Comparison of ENCODE assay signal across 20 cellular contexts in the genomic region with DNA sequence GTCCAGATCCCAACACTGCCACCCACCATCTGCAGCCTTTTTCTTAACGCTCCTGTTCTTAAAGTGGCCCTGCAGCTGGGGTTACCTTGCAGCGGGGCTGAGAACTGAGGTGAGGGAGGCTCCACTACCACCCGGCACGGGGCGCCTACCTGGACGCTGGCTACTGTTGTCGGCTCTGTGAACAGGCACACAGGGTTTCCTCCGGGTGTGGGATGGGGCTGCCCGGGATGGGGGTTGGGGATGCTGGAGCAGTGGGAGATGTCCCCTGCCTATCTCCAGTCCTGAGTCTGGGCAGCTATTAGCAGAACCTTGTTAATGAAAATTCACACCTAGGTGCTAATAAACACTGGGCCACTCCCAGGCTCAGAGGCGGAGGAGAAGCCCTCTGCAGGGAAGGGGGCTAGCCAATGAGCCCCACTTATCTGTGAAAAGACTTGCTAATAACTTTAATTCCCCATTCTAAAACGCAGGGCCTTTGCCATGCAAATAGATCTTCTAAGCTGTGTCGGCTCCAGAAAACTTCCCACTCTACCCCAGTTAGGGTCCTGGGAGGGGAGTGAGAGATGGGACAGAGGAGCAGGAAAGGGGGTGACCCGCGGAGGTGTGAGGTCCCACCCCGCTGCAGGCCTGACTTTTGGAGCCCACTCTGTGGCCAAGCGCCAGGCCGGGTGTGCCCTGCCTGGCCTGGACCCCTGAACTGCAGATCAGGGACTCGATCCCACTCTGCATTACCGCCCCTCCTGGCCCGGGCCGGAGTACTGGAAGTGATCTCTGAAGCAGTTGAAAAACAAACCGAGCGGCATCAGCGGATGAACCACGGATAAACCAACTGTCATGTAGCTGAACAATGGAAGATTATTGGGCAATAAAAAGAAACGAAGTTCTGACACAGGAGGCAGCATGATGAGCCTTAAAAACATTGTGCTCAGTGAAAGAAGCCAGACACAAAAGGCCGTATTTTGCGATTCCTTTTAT. TPM values are rescaled to one million over a fixed set of nuclear protein-coding genes. Genes with fewer than 3 reads are reported as not detected.
A peak's percentile ranks its signal among the peaks of the same experiment; 100 is the strongest.
DNase-seq lines count a peak whose midpoint lies in the region; ATAC-seq and TF ChIP-seq lines count a peak whose summit lies in the region.
"Had no signal": no experiment of that assay in that cellular context is flagged by ENCODE, and none has a peak within 500 bp of the region (broad histone marks: within the 10 kb centered on the region; RNA-seq: fewer than 3 reads in every experiment).

No MANE protein-coding gene starts in this region.

- H2BK12ac ChIP-seq in trophoblast cell (ENCODE audit: low read length) = no peak overlapping the region

- H3K27me3 ChIP-seq in HAP-1 (ENCODE audit: low read depth) (no peaks in the 10 kb centered on the region), subcutaneous abdominal adipose tissue (ENCODE audit: control insufficient read depth in 5 of 5, insufficient read depth in 4 of 5, low read length in 5 of 5) (peaks cover 0 to 11% (median 3%) of the 10 kb centered on the region in 5 donors), trophoblast cell (ENCODE audit: insufficient read depth, low read length) (peaks cover 30% of the 10 kb centered on the region)
- H3K27me3 ChIP-seq: pancreas had no signal

- no peak overlapping the region for H2BK120ac ChIP-seq in trophoblast cell (ENCODE audit: insufficient read depth, low read length, poor library complexity)

- H3K79me1 ChIP-seq in trophoblast cell (ENCODE audit: low read length) = peaks cover 6% of the 10 kb centered on the region

- no peak overlapping the region for H2AFZ ChIP-seq in trophoblast cell (ENCODE audit: insufficient read depth, low read length, poor library complexity)
- H2AFZ ChIP-seq: GM23248 had no signal

- no peak overlapping the region for H3K18ac ChIP-seq in trophoblast cell (ENCODE audit: low read length)

- WGBS in trophoblast cell (ENCODE audit: extremely low coverage, insufficient coverage, insufficient read length) = no CpG with 5 or more reads among the region's 28 CpGs

- H3K14ac ChIP-seq in trophoblast cell (ENCODE audit: low read length) = no peak overlapping the region

- DNase-seq in HAP-1 (ENCODE audit: low spot score in 2 of 2) (peak; percentile 42 to 45), iPS-NIHi7 (ENCODE audit: extremely low spot score) (peak; percentile 36), NCI-H128 (lab: John Stamatoyannopoulos, UW; ENCODE audit: unreplicated experiment) (no peak), trophoblast cell (no peak)
- DNase-seq: effector memory CD8-positive, alpha-beta T cell; heart left ventricle; Kasumi-1; mucosa of descending colon; NCI-H1694; NCI-H446; Right ventricle myocardium superior; stimulated activated CD4-positive, alpha-beta T cell treated with anti-CD3 and anti-CD28 coated beads, Interleukin-4, amount 100 ng/mL, for 1 hour; T-helper 1 cell had no signal

- no peak overlapping the region for H3K4ac ChIP-seq in trophoblast cell (ENCODE audit: low read depth, low read length)

- H3K9ac ChIP-seq in subcutaneous abdominal adipose tissue (ENCODE audit: low read length in 5 of 5) (no peak overlapping the region), trophoblast cell (ENCODE audit: low read length) (no peak overlapping the region)
- H3K9ac ChIP-seq: GM23248 had no signal

- no peak overlapping the region for H4K12ac ChIP-seq in trophoblast cell (ENCODE audit: low read depth, low read length)

- H2BK5ac ChIP-seq in trophoblast cell (ENCODE audit: low read depth, low read length, poor library complexity) = no peak overlapping the region

- no peaks in the 10 kb centered on the region for H3K9me3 ChIP-seq in HAP-1
- no peaks in the 10 kb centered on the region for H3K9me3 ChIP-seq in subcutaneous abdominal adipose tissue (ENCODE audit: control insufficient read depth in 5 of 5, low read length in 5 of 5)
- peaks cover 7% of the 10 kb centered on the region for H3K9me3 ChIP-seq in trophoblast cell (ENCODE audit: insufficient read depth, low read depth, low read length)
- H3K9me3 ChIP-seq: heart left ventricle, mucosa of descending colon, pancreas, suprapubic skin had no signal

- no peak overlapping the region for H3K4me2 ChIP-seq in trophoblast cell (ENCODE audit: low read length)

- no peak overlapping the region for H4K91ac ChIP-seq in trophoblast cell (ENCODE audit: low read depth, low read length)

- H3K27ac ChIP-seq in VCaP (peak overlapping the region; percentile 100), subcutaneous abdominal adipose tissue (ENCODE audit: low read depth, low read length) (peak overlapping the region; percentile 57), trophoblast cell (ENCODE audit: low read depth, low read length) (no peak overlapping the region)
- H3K27ac ChIP-seq: GM23248, pancreas, suprapubic skin had no signal

- H2AK5ac ChIP-seq in trophoblast cell (ENCODE audit: low read length) = no peak overlapping the region

- no peak overlapping the region for H3K23ac ChIP-seq in trophoblast cell (ENCODE audit: low read length)

- no peak for TF ChIP-seq CTCF in VCaP (conservative IDR thresholded peaks at IDR 0.05)

- peaks cover 4% of the 10 kb centered on the region for H3K79me2 ChIP-seq in trophoblast cell (ENCODE audit: control insufficient read depth, insufficient read depth, low read length, poor library complexity)

- no peak overlapping the region for H3K4me3 ChIP-seq in HAP-1
- peak overlapping the region in 1 of 5 donors; percentile 28 for H3K4me3 ChIP-seq in subcutaneous abdominal adipose tissue (ENCODE audit: low read depth in 1 of 5, low read length in 5 of 5)
- H3K4me3 ChIP-seq in trophoblast cell (ENCODE audit: low read depth, low read length) = no peak overlapping the region
- H3K4me3 ChIP-seq: GM23248, heart left ventricle, mucosa of descending colon, pancreas, suprapubic skin had no signal

- in situ Hi-C loops in HAP-1 (cut with MboI; ENCODE audit: low sequenced_read_pairs) = no loop called here

- peaks cover 29% of the 10 kb centered on the region for H3K4me1 ChIP-seq in HAP-1
- H3K4me1 ChIP-seq in subcutaneous abdominal adipose tissue (ENCODE audit: control insufficient read depth in 5 of 5, insufficient read depth in 5 of 5, low read length in 5 of 5) = peaks cover under 1 to 52% (median 45%) of the 10 kb centered on the region in 5 donors
- H3K4me1 ChIP-seq in trophoblast cell (ENCODE audit: control insufficient read depth in 1 of 2, insufficient read depth in 2 of 2, low read length in 2 of 2) = peaks cover 18 to 20% of the 10 kb centered on the region in 2 experiments

- no peak overlapping the region for H4K8ac ChIP-seq in trophoblast cell (ENCODE audit: low read depth, low read length)

- no peak for ATAC-seq in HG02588 (IDR thresholded peaks at IDR 0.05; ENCODE audit: unreplicated experiment)
- ATAC-seq: activated T-helper 17 cell treated with anti-CD3 and anti-CD28 coated beads, Interleukin-2, amount 50 U/mL, for 72 hours; effector memory CD8-positive, alpha-beta T cell; heart left ventricle; mucosa of descending colon; pancreas had no signal

- H3K36me3 ChIP-seq in HAP-1 (replicated peaks) (no peaks in the 10 kb centered on the region), subcutaneous abdominal adipose tissue (ENCODE audit: control insufficient read depth in 5 of 5, insufficient read depth in 5 of 5, low read length in 5 of 5) (peaks cover 0 to 3% (median 0%) of the 10 kb centered on the region in 5 donors), trophoblast cell (ENCODE audit: control insufficient read depth in 1 of 2, insufficient read depth in 2 of 2, low read length in 2 of 2) (no peaks in the 10 kb centered on the region)
- H3K36me3 ChIP-seq: heart left ventricle, pancreas, suprapubic skin had no signal

RNA-seq across cellular contexts. Expression of a gene that starts 3.1 kb away (rescaled TPM):
- 0.04 and 0.10 TPM in 2 replicates for polyA plus RNA-seq in trophoblast cell (2013)

RNA-seq across cellular contexts. Expression of a gene that starts 28.1 kb away (rescaled TPM):
- 0.10 and 0.22 TPM in 2 replicates for polyA plus RNA-seq in trophoblast cell (2013)
- polyA plus RNA-seq: GM23248 had no signal

RNA-seq across cellular contexts. Expression of a gene that starts 57.4 kb away (rescaled TPM):
- 0.03 and 0.11 TPM in 2 replicates for polyA plus RNA-seq in trophoblast cell (2013)

RNA-seq across cellular contexts. Expression of a gene that starts 57.4 kb away (rescaled TPM):
- polyA plus RNA-seq in trophoblast cell (2013) = 1.5 and 2.0 TPM in 2 replicates

Comparison
In these comparisons a context has a peak if more than half of its experiments do, and no peak if none do; other contexts are left out.
1. DNase-seq: peak in HAP-1 (2 of 2) and iPS-NIHi7 (single experiment); none in NCI-H128 (single experiment) and trophoblast cell (0 of 2).